In genomic region chr6:75202676-75203131, GRCh38 we compare ENCODE assay signal across 10 cellular contexts. TPM values are rescaled to one million over a fixed set of nuclear protein-coding genes. Genes with fewer than 3 reads are reported as not detected.
DNase-seq lines count a peak whose midpoint lies in the region; ATAC-seq and TF ChIP-seq lines count a peak whose summit lies in the region.
"Had no signal": no experiment of that assay in that cellular context is flagged by ENCODE, and none has a peak within 500 bp of the region (broad histone marks: within the 10 kb centered on the region; RNA-seq: fewer than 3 reads in every experiment).

No MANE protein-coding gene starts in this region.

- H2AFZ ChIP-seq in HCT116 (ENCODE audit: low read depth, low read length, poor library complexity, severe bottlenecking): no peak overlapping the region

- H3K4me1 ChIP-seq in HCT116 (ENCODE audit: control insufficient read depth in 1 of 2, insufficient read depth in 2 of 2, low read length in 2 of 2): peaks cover 30 to 59% of the 10 kb centered on the region in 2 experiments
- H3K4me1 ChIP-seq in stomach smooth muscle (ENCODE audit: control insufficient read depth, insufficient read depth, low read length): peaks cover 44% of the 10 kb centered on the region

- DNase-seq in HCT116 (ENCODE audit: low read depth, low spot score) (no peak), brain microvascular endothelial cell (no peak), iPS-NIHi7 (ENCODE audit: extremely low spot score) (peak; percentile 25), SHP77 treated with DMSO at 0.1 percent for 48 hours (lab: John Stamatoyannopoulos, UW) (no peak)
- DNase-seq in activated T-cell treated with anti-CD3 and anti-CD28 coated beads, Interleukin-2, amount 50 U/mL, for 24 hours: no peak
- DNase-seq: islet precursor cell had no signal

- H4K20me1 ChIP-seq in HCT116 (ENCODE audit: insufficient read depth): no peaks in the 10 kb centered on the region

- RAD21 ChIA-PET in HCT116 (lab: Charles Lee; ENCODE audit: low non-redundant PET in 1 of 2, low total read pairs in 2 of 2, uncharacterized antibody in 2 of 2, unreplicated experiment in 2 of 2): interaction anchor here in 1 of 2 experiments (0.9 kb wide), 1 partner anchor 794 kb away, joined by 3 read pairs; no protein-coding TSS in a partner anchor

- peaks cover 45% of the 10 kb centered on the region for H3K4me1 Mint-ChIP-seq in activated T-cell treated with anti-CD3 and anti-CD28 coated beads, Interleukin-2, amount 50 U/mL, for 24 hours (ENCODE audit: low read depth)

- H3K36me3 ChIP-seq in HCT116 (ENCODE audit: control insufficient read depth in 1 of 2, insufficient read depth in 2 of 2, low read length in 2 of 2) (no peaks in the 10 kb centered on the region), brain microvascular endothelial cell (replicated peaks) (no peaks in the 10 kb centered on the region), stomach smooth muscle (ENCODE audit: control insufficient read depth in 2 of 2, insufficient read depth in 2 of 2, low read length in 2 of 2) (no peaks in the 10 kb centered on the region)

- H3K4me3 Mint-ChIP-seq in activated T-cell treated with anti-CD3 and anti-CD28 coated beads, Interleukin-2, amount 50 U/mL, for 24 hours: no peak overlapping the region

- H3K27ac ChIP-seq in HCT116 (ENCODE audit: low read depth, low read length) (peak overlapping the region; percentile 76), brain microvascular endothelial cell (no peak overlapping the region), stomach smooth muscle (ENCODE audit: low read length) (peak overlapping the region; percentile 94)
- H3K27ac ChIP-seq: SK-N-MC had no signal

- H3K36me3 Mint-ChIP-seq in activated T-cell treated with anti-CD3 and anti-CD28 coated beads, Interleukin-2, amount 50 U/mL, for 24 hours (ENCODE audit: low read depth): no peaks in the 10 kb centered on the region
- H3K36me3 Mint-ChIP-seq: stimulated activated memory B cell treated with anti-CD40 and anti-IgM and Interleukin-4, amounts not matched to agents 10 μg/mL and 1 μg/mL and 100 μg/mL, for 72 hours had no signal

- no peak for ATAC-seq in HCT116
- no peak for ATAC-seq in HG03439 (IDR thresholded peaks at IDR 0.05; ENCODE audit: unreplicated experiment)

- intact Hi-C loops in HCT116 (cut with micrococcal nuclease): loop anchor here (10.0 kb wide), 1 partner anchor 628 kb away; no protein-coding TSS in a partner anchor

- H3K79me2 ChIP-seq in HCT116 (ENCODE audit: insufficient read depth, low read length): peaks cover 77% of the 10 kb centered on the region

- TF ChIP-seq POLR2A in HCT116 (IDR thresholded peaks at IDR 0.05; ENCODE audit: borderline replicate concordance, extremely low read depth, insufficient read depth, insufficient read length): no peak

- no peaks in the 10 kb centered on the region for H3K9me2 ChIP-seq in HCT116 (ENCODE audit: insufficient read depth)

- BruUV-seq in HCT116 (replicated peaks; lab: Mats Ljungman, UMichigan): TSS peak; percentile 78

- H3K4me3 ChIP-seq in HCT116 (replicated peaks in 1 of 2; ENCODE audit: low read depth in 1 of 2, low read length in 2 of 2): peak overlapping the region; percentile 55 to 59
- H3K4me3 ChIP-seq in brain microvascular endothelial cell (ENCODE audit: low read depth, low read length): peak overlapping the region; percentile 58
- H3K4me3 ChIP-seq in stomach smooth muscle (ENCODE audit: low read length in 2 of 2): peak overlapping the region; percentile 39 to 73
- H3K4me3 ChIP-seq: SK-N-MC had no signal

- H3K9me3 ChIP-seq in HCT116 (ENCODE audit: control insufficient read depth in 1 of 2, insufficient read depth in 1 of 2, low read depth in 1 of 2, low read length in 2 of 2) (no peaks in the 10 kb centered on the region), stomach smooth muscle (ENCODE audit: control insufficient read depth in 2 of 2, low read length in 2 of 2) (no peaks in the 10 kb centered on the region)

- POLR2A ChIA-PET in HCT116 (lab: Charles Lee): interaction anchor here (0.6 kb wide), 1 partner anchor 1595 kb away, joined by 4 read pairs; no protein-coding TSS in a partner anchor

- no peak for TF ChIP-seq RAD21 in HCT116 (IDR thresholded peaks at IDR 0.05; ENCODE audit: low read depth)

- in situ Hi-C loops in brain microvascular endothelial cell (cut with HindIII; ENCODE audit: low pct_ligation_motif_present, low sequenced_read_pairs): no loop called here

- H3K4me2 ChIP-seq in HCT116 (ENCODE audit: low read length): peak overlapping the region; percentile 87

- CTCF ChIA-PET in HCT116 (lab: Charles Lee): interaction anchor here (1.0 to 3.9 kb wide), 6 partner anchors 9 to 1464 kb away, joined by 3 to 25 read pairs (median 9); no protein-coding TSS in a partner anchor

- H3K27me3 ChIP-seq in HCT116 (ENCODE audit: insufficient read depth, low read length) (no peaks in the 10 kb centered on the region), brain microvascular endothelial cell (replicated peaks) (no peaks in the 10 kb centered on the region), stomach smooth muscle (ENCODE audit: control insufficient read depth in 1 of 2, insufficient read depth in 2 of 2, low read length in 2 of 2) (no peaks in the 10 kb centered on the region)

- no peak overlapping the region for H3K27ac Mint-ChIP-seq in activated T-cell treated with anti-CD3 and anti-CD28 coated beads, Interleukin-2, amount 50 U/mL, for 24 hours
- H3K27ac Mint-ChIP-seq: stimulated activated memory B cell treated with anti-CD40 and anti-IgM and Interleukin-4, amounts not matched to agents 10 μg/mL and 1 μg/mL and 100 μg/mL, for 72 hours had no signal

- H3K27me3 Mint-ChIP-seq in activated T-cell treated with anti-CD3 and anti-CD28 coated beads, Interleukin-2, amount 50 U/mL, for 24 hours: peaks cover 83% of the 10 kb centered on the region

- TF ChIP-seq CTCF in HCT116 (IDR thresholded peaks at IDR 0.05 in 2 of 3, conservative IDR thresholded peaks at IDR 0.05 in 1 of 3; ENCODE audit: borderline replicate concordance in 1 of 3, insufficient read depth in 1 of 3, low read depth in 2 of 3, low read length in 2 of 3) (no peak), brain microvascular endothelial cell (IDR thresholded peaks at IDR 0.05; ENCODE audit: low read depth, low read length, missing control alignments) (no peak)

- H3K9me3 Mint-ChIP-seq in activated T-cell treated with anti-CD3 and anti-CD28 coated beads, Interleukin-2, amount 50 U/mL, for 24 hours: no peaks in the 10 kb centered on the region
- H3K9me3 Mint-ChIP-seq: stimulated activated memory B cell treated with anti-CD40 and anti-IgM and Interleukin-4, amounts not matched to agents 10 μg/mL and 1 μg/mL and 100 μg/mL, for 72 hours had no signal

- peak overlapping the region; percentile 81 for H3K9ac ChIP-seq in HCT116 (ENCODE audit: low read length)
- H3K9ac ChIP-seq in stomach smooth muscle (ENCODE audit: low read length in 2 of 2): peak overlapping the region; percentile 43 to 58

TF ChIP-seq in HCT116, 20 proteins besides CTCF, POLR2A, EP300 and RAD21:
- TF ChIP-seq CEBPB (IDR thresholded peaks at IDR 0.05; ENCODE audit: low read depth): no peak
- no peak for TF ChIP-seq EZH2phosphoT487 (IDR thresholded peaks at IDR 0.05; ENCODE audit: borderline replicate concordance)
- no peak for TF ChIP-seq YY1 (IDR thresholded peaks at IDR 0.05; ENCODE audit: extremely low read depth, insufficient replicate concordance, low read depth, low read length)
- TF ChIP-seq SIN3A (IDR thresholded peaks at IDR 0.05; ENCODE audit: low read depth): no peak
- no peak for TF ChIP-seq ELF1 (IDR thresholded peaks at IDR 0.05; ENCODE audit: borderline replicate concordance, low read depth)
- no peak for TF ChIP-seq SP1 (IDR thresholded peaks at IDR 0.05; ENCODE audit: low read depth)
- no peak for TF ChIP-seq JUND (IDR thresholded peaks at IDR 0.05)
- TF ChIP-seq ZNF274 (IDR thresholded peaks at IDR 0.05; ENCODE audit: low read depth, low read length): no peak
- TF ChIP-seq EZH2 (IDR thresholded peaks at IDR 0.05): no peak
- TF ChIP-seq TCF7L2 (IDR thresholded peaks at IDR 0.05; ENCODE audit: borderline replicate concordance, extremely low read depth, insufficient read depth, insufficient read length): no peak
- no peak for TF ChIP-seq FOSL1 (IDR thresholded peaks at IDR 0.05; ENCODE audit: low read depth)
- TF ChIP-seq, protein P1, sequence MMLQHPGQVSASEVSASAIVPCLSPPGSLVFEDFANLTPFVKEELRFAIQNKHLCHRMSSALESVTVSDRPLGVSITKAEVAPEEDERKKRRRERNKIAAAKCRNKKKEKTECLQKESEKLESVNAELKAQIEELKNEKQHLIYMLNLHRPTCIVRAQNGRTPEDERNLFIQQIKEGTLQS (IDR thresholded peaks at IDR 0.05): no peak

RNA-seq across cellular contexts. Expression of gene COL12A1, which starts 3.1 kb away (rescaled TPM):
- 23.5 TPM for total RNA-seq in HCT116 (2021; ENCODE audit: unreplicated experiment)
- 15.2 and 21.1 TPM in 2 replicates for polyA plus RNA-seq in HCT116 (2012)

RNA-seq across cellular contexts. Expression of gene COX7A2, which starts 40.9 kb away (rescaled TPM):
- 600 TPM for total RNA-seq in HCT116 (2021; ENCODE audit: unreplicated experiment)
- polyA plus RNA-seq in HCT116 (2012): 297 and 388 TPM in 2 replicates
